In the genomic region with DNA sequence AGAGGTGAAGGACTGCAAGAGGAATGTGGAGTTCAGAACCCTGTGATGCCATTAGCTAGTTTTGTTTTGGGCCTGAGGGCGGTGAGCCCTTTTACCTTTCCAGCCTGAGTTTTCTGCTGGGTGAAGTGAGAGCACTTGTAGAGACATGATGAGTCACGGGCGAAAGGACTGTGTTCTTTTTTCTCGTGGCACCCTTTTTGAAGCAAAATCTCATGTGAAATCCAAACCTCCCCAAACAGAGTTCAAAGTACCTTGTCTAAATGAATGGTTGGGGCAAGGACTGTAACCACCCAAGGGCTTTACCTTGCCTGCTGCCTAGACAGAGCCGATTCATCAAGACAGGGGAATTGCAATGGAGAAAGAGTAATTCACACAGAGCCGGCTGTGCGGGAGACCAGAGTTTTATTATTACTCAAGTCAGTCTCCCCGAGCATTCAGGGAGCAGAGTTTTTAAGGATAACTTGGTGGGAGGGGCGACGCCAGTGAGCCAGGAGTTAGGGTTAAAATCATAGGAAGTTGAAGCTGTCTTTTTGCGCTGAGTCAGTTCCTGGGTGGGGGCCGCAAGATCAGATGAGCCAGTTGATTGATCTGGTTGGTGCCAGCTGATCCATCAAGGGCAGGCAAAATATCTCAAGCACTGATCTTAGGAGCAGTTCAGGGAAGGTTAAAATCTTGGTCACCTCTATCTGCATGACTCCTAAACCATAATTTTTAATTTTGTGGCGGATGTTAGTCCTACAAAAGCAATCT, we compare ENCODE assay signal across 1 cellular context.
TF ChIP-seq lines count a peak whose summit lies in the region.

No MANE protein-coding gene starts in this region.

TF ChIP-seq in K562, 482 proteins besides CTCF, POLR2A, EP300 and RAD21 (continued from another document and continues in another):
- TF ChIP-seq, protein P1, sequence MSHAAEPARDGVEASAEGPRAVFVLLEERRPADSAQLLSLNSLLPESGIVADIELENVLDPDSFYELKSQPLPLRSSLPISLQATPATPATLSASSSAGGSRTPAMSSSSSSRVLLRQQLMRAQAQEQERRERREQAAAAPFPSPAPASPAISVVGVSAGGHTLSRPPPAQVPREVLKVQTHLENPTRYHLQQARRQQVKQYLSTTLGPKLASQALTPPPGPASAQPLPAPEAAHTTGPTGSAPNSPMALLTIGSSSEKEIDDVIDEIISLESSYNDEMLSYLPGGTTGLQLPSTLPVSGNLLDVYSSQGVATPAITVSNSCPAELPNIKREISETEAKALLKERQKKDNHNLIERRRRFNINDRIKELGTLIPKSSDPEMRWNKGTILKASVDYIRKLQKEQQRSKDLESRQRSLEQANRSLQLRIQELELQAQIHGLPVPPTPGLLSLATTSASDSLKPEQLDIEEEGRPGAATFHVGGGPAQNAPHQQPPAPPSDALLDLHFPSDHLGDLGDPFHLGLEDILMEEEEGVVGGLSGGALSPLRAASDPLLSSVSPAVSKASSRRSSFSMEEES (CRISPR knock-in tag; IDR thresholded peaks at IDR 0.05): no peak
- no peak for TF ChIP-seq CREBBP (IDR thresholded peaks at IDR 0.05; ENCODE audit: low read depth, low read length)
- TF ChIP-seq ZNF764 (CRISPR knock-in tag; IDR thresholded peaks at IDR 0.05; ENCODE audit: low read depth): no peak
- TF ChIP-seq ATF7 (IDR thresholded peaks at IDR 0.05): no peak
- no peak for TF ChIP-seq ZNF12 (CRISPR knock-in tag; IDR thresholded peaks at IDR 0.05)
- TF ChIP-seq ZNF695 (CRISPR knock-in tag; IDR thresholded peaks at IDR 0.05): no peak
- TF ChIP-seq RBFOX2 (IDR thresholded peaks at IDR 0.05; ENCODE audit: low read depth, low read length): no peak
- peak; percentile 4; the same call in 1 of the 2 replicates for TF ChIP-seq PYGO2 (tag; IDR thresholded peaks at IDR 0.05)
- TF ChIP-seq RFX1 (IDR thresholded peaks at IDR 0.05): no peak
- peak in 1 of 2 experiments; percentile 38; a peak in 1 of 4 replicates for TF ChIP-seq MAZ (CRISPR knock-in tag; conservative IDR thresholded peaks at IDR 0.05 in 1 of 2, IDR thresholded peaks at IDR 0.05 in 1 of 2)
- TF ChIP-seq TRIM24 (IDR thresholded peaks at IDR 0.05): no peak
- no peak for TF ChIP-seq ZZZ3 (IDR thresholded peaks at IDR 0.05)
- TF ChIP-seq JUNB (CRISPR knock-in tag; conservative IDR thresholded peaks at IDR 0.05): no peak
- TF ChIP-seq YY1 (IDR thresholded peaks at IDR 0.05; ENCODE audit: borderline replicate concordance in 1 of 3, control insufficient read depth in 1 of 3, extremely low read depth in 1 of 3, insufficient read depth in 3 of 3, insufficient read length in 1 of 3, insufficient replicate concordance in 2 of 3, low read depth in 1 of 3, low read length in 2 of 3): no peak
- TF ChIP-seq MCM3 (IDR thresholded peaks at IDR 0.05): no peak
- no peak for TF ChIP-seq MTF1 (CRISPR knock-in tag; IDR thresholded peaks at IDR 0.05; ENCODE audit: borderline replicate concordance)
- no peak for TF ChIP-seq ZNF134 (CRISPR knock-in tag; conservative IDR thresholded peaks at IDR 0.05)
- no peak for TF ChIP-seq ZNF717 (CRISPR knock-in tag; IDR thresholded peaks at IDR 0.05)
- no peak for TF ChIP-seq MYC (IDR thresholded peaks at IDR 0.05; ENCODE audit: low read depth, low read length)
- no peak for TF ChIP-seq MYC (CRISPR knock-in tag; IDR thresholded peaks at IDR 0.05; ENCODE audit: borderline replicate concordance, low read depth)
- no peak for TF ChIP-seq KAT2B (IDR thresholded peaks at IDR 0.05; ENCODE audit: low read depth, low read length)
- TF ChIP-seq HCFC1 (IDR thresholded peaks at IDR 0.05; ENCODE audit: low read depth, low read length): no peak
- no peak for TF ChIP-seq ZNF253 (CRISPR knock-in tag; conservative IDR thresholded peaks at IDR 0.05)
- TF ChIP-seq, protein P2, sequence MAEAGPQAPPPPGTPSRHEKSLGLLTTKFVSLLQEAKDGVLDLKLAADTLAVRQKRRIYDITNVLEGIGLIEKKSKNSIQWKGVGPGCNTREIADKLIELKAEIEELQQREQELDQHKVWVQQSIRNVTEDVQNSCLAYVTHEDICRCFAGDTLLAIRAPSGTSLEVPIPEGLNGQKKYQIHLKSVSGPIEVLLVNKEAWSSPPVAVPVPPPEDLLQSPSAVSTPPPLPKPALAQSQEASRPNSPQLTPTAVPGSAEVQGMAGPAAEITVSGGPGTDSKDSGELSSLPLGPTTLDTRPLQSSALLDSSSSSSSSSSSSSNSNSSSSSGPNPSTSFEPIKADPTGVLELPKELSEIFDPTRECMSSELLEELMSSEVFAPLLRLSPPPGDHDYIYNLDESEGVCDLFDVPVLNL (CRISPR knock-in tag; IDR thresholded peaks at IDR 0.05; ENCODE audit: low read depth): no peak
- TF ChIP-seq DACH1 (IDR thresholded peaks at IDR 0.05; ENCODE audit: partially characterized antibody): peak; percentile 82
- TF ChIP-seq ZNF263 (CRISPR knock-in tag; IDR thresholded peaks at IDR 0.05; ENCODE audit: borderline replicate concordance): no peak
- TF ChIP-seq MYNN (IDR thresholded peaks at IDR 0.05): no peak
- no peak for TF ChIP-seq MYNN (CRISPR knock-in tag; IDR thresholded peaks at IDR 0.05)
- no peak for TF ChIP-seq ERF (CRISPR knock-in tag; IDR thresholded peaks at IDR 0.05)
- TF ChIP-seq ZNF175 (CRISPR knock-in tag; IDR thresholded peaks at IDR 0.05; ENCODE audit: low read depth): no peak
- no peak for TF ChIP-seq POLR3A (IDR thresholded peaks at IDR 0.05; ENCODE audit: borderline replicate concordance, extremely low read depth, insufficient read depth, insufficient read length)
- TF ChIP-seq CBFA2T2 (conservative IDR thresholded peaks at IDR 0.05): no peak
- TF ChIP-seq KLF6 (CRISPR knock-in tag; IDR thresholded peaks at IDR 0.05; ENCODE audit: borderline replicate concordance): no peak
- TF ChIP-seq ZNF780A (CRISPR knock-in tag; IDR thresholded peaks at IDR 0.05): no peak
- 0 out of 2 replicates have a peak, but pooled peaks have one; percentile 7 for TF ChIP-seq NFRKB (IDR thresholded peaks at IDR 0.05; ENCODE audit: low read depth)
- no peak for TF ChIP-seq POLR2AphosphoS5 (IDR thresholded peaks at IDR 0.05; ENCODE audit: control insufficient read depth, insufficient read depth, low read depth, low read length)
- no peak for TF ChIP-seq GABPB1 (CRISPR knock-in tag; IDR thresholded peaks at IDR 0.05)
- no peak for TF ChIP-seq BMI1 (IDR thresholded peaks at IDR 0.05; ENCODE audit: low read length)
- TF ChIP-seq IRF2 (CRISPR knock-in tag; IDR thresholded peaks at IDR 0.05): no peak
- peak; percentile 96 for TF ChIP-seq ZNF316 (IDR thresholded peaks at IDR 0.05)
- no peak for TF ChIP-seq STAG1 (CRISPR knock-in tag; IDR thresholded peaks at IDR 0.05; ENCODE audit: borderline replicate concordance)
- TF ChIP-seq MTA2 (IDR thresholded peaks at IDR 0.05; ENCODE audit: low read depth): no peak
- TF ChIP-seq PCBP1 (IDR thresholded peaks at IDR 0.05; ENCODE audit: low read depth, low read length, poor library complexity, severe bottlenecking): no peak
- TF ChIP-seq MAFG (tag; conservative IDR thresholded peaks at IDR 0.05): peak; percentile 85
- TF ChIP-seq ZNF347 (CRISPR knock-in tag; IDR thresholded peaks at IDR 0.05; ENCODE audit: low read depth): no peak
- TF ChIP-seq PTBP1 (IDR thresholded peaks at IDR 0.05; ENCODE audit: low read depth, low read length): no peak
- TF ChIP-seq, protein P3, sequence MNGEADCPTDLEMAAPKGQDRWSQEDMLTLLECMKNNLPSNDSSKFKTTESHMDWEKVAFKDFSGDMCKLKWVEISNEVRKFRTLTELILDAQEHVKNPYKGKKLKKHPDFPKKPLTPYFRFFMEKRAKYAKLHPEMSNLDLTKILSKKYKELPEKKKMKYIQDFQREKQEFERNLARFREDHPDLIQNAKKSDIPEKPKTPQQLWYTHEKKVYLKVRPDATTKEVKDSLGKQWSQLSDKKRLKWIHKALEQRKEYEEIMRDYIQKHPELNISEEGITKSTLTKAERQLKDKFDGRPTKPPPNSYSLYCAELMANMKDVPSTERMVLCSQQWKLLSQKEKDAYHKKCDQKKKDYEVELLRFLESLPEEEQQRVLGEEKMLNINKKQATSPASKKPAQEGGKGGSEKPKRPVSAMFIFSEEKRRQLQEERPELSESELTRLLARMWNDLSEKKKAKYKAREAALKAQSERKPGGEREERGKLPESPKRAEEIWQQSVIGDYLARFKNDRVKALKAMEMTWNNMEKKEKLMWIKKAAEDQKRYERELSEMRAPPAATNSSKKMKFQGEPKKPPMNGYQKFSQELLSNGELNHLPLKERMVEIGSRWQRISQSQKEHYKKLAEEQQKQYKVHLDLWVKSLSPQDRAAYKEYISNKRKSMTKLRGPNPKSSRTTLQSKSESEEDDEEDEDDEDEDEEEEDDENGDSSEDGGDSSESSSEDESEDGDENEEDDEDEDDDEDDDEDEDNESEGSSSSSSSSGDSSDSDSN (IDR thresholded peaks at IDR 0.05; ENCODE audit: borderline replicate concordance in 1 of 2, low read depth in 2 of 2, low read length in 2 of 2): no peak
- TF ChIP-seq GABPA (tag; conservative IDR thresholded peaks at IDR 0.05; ENCODE audit: low read depth): no peak
- TF ChIP-seq, protein P4, sequence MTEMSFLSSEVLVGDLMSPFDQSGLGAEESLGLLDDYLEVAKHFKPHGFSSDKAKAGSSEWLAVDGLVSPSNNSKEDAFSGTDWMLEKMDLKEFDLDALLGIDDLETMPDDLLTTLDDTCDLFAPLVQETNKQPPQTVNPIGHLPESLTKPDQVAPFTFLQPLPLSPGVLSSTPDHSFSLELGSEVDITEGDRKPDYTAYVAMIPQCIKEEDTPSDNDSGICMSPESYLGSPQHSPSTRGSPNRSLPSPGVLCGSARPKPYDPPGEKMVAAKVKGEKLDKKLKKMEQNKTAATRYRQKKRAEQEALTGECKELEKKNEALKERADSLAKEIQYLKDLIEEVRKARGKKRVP (CRISPR knock-in tag; IDR thresholded peaks at IDR 0.05): no peak
- TF ChIP-seq, protein P5, sequence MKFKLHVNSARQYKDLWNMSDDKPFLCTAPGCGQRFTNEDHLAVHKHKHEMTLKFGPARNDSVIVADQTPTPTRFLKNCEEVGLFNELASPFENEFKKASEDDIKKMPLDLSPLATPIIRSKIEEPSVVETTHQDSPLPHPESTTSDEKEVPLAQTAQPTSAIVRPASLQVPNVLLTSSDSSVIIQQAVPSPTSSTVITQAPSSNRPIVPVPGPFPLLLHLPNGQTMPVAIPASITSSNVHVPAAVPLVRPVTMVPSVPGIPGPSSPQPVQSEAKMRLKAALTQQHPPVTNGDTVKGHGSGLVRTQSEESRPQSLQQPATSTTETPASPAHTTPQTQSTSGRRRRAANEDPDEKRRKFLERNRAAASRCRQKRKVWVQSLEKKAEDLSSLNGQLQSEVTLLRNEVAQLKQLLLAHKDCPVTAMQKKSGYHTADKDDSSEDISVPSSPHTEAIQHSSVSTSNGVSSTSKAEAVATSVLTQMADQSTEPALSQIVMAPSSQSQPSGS (CRISPR knock-in tag; IDR thresholded peaks at IDR 0.05): no peak
- TF ChIP-seq TEAD4 (IDR thresholded peaks at IDR 0.05; ENCODE audit: low read length): no peak
- no peak for TF ChIP-seq TEAD4 (CRISPR knock-in tag; IDR thresholded peaks at IDR 0.05; ENCODE audit: borderline replicate concordance)
- peak; percentile 30 for TF ChIP-seq TAF9B (IDR thresholded peaks at IDR 0.05; ENCODE audit: partially characterized antibody)
- TF ChIP-seq GATAD2A (IDR thresholded peaks at IDR 0.05): no peak
- TF ChIP-seq KDM5B (IDR thresholded peaks at IDR 0.05; ENCODE audit: insufficient replicate concordance, low read depth, low read length): no peak
- TF ChIP-seq, protein P6, sequence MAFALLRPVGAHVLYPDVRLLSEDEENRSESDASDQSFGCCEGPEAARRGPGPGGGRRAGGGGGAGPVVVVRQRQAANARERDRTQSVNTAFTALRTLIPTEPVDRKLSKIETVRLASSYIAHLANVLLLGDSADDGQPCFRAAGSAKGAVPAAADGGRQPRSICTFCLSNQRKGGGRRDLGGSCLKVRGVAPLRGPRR (CRISPR knock-in tag; IDR thresholded peaks at IDR 0.05): 0 out of 2 replicates have a peak, but pooled peaks have one; percentile 35
- TF ChIP-seq, protein P7, sequence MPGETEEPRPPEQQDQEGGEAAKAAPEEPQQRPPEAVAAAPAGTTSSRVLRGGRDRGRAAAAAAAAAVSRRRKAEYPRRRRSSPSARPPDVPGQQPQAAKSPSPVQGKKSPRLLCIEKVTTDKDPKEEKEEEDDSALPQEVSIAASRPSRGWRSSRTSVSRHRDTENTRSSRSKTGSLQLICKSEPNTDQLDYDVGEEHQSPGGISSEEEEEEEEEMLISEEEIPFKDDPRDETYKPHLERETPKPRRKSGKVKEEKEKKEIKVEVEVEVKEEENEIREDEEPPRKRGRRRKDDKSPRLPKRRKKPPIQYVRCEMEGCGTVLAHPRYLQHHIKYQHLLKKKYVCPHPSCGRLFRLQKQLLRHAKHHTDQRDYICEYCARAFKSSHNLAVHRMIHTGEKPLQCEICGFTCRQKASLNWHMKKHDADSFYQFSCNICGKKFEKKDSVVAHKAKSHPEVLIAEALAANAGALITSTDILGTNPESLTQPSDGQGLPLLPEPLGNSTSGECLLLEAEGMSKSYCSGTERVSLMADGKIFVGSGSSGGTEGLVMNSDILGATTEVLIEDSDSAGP (CRISPR knock-in tag; IDR thresholded peaks at IDR 0.05): no peak
- no peak for TF ChIP-seq HNRNPK (IDR thresholded peaks at IDR 0.05; ENCODE audit: low read depth, low read length, poor library complexity, severe bottlenecking)
- TF ChIP-seq ZFX (CRISPR knock-in tag; IDR thresholded peaks at IDR 0.05): no peak
- TF ChIP-seq ZNF589 (CRISPR knock-in tag; IDR thresholded peaks at IDR 0.05; ENCODE audit: low read depth): 0 out of 2 replicates have a peak, but pooled peaks have one; percentile 51
- TF ChIP-seq PHB2 (IDR thresholded peaks at IDR 0.05; ENCODE audit: low read depth): no peak
- no peak for TF ChIP-seq RFX7 (CRISPR knock-in tag; IDR thresholded peaks at IDR 0.05)
- TF ChIP-seq FIP1L1 (IDR thresholded peaks at IDR 0.05; ENCODE audit: low read depth, low read length, poor library complexity, severe bottlenecking): no peak
- TF ChIP-seq CBFB (CRISPR knock-in tag; IDR thresholded peaks at IDR 0.05): no peak
- TF ChIP-seq, protein P8, sequence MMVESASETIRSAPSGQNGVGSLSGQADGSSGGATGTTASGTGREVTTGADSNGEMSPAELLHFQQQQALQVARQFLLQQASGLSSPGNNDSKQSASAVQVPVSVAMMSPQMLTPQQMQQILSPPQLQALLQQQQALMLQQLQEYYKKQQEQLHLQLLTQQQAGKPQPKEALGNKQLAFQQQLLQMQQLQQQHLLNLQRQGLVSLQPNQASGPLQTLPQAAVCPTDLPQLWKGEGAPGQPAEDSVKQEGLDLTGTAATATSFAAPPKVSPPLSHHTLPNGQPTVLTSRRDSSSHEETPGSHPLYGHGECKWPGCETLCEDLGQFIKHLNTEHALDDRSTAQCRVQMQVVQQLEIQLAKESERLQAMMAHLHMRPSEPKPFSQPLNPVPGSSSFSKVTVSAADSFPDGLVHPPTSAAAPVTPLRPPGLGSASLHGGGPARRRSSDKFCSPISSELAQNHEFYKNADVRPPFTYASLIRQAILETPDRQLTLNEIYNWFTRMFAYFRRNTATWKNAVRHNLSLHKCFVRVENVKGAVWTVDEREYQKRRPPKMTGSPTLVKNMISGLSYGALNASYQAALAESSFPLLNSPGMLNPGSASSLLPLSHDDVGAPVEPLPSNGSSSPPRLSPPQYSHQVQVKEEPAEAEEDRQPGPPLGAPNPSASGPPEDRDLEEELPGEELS (CRISPR knock-in tag; IDR thresholded peaks at IDR 0.05; ENCODE audit: borderline replicate concordance): no peak
- TF ChIP-seq NR1H2 (CRISPR knock-in tag; IDR thresholded peaks at IDR 0.05): no peak
